8 cellular contexts compared by ENCODE assay signal in genomic region chr17:77995146-77995852, GRCh38. TPM values are rescaled to one million over a fixed set of nuclear protein-coding genes. Genes with fewer than 3 reads are reported as not detected.
DNase-seq lines count a peak whose midpoint lies in the region; ATAC-seq and TF ChIP-seq lines count a peak whose summit lies in the region.

No MANE protein-coding gene starts in this region.

- POLR2A ChIA-PET in WTC11 (lab: Charles Lee) = interaction anchor here (2.9 kb wide), 1 partner anchor 37 kb away, joined by 11 read pairs; the partner anchor contains the start of gene TNRC6C

- H3K36me3 Mint-ChIP-seq in WTC11 = no peaks in the 10 kb centered on the region

- no peak overlapping the region for H3K4me3 Mint-ChIP-seq in WTC11

- CTCF ChIA-PET in WTC11 (lab: Charles Lee) = no interaction called here

- TF ChIP-seq CTCF in WTC11 (IDR thresholded peaks at IDR 0.05) = no peak

- peaks cover 50% of the 10 kb centered on the region for H3K4me1 Mint-ChIP-seq in WTC11

- H3K9me3 Mint-ChIP-seq in WTC11 = no peaks in the 10 kb centered on the region

- ATAC-seq in WTC11 = no peak; the same call in 1 of the 2 replicates
- ATAC-seq in HG02885 (IDR thresholded peaks at IDR 0.05; ENCODE audit: poor library complexity, unreplicated experiment) = no peak

- peak overlapping the region; percentile 55; the same call in 1 of the 2 replicates for H3K27ac Mint-ChIP-seq in WTC11

- no peaks in the 10 kb centered on the region for H3K27me3 Mint-ChIP-seq in WTC11 (ENCODE audit: low read depth)

- DNase-seq in DMS 273 (lab: John Stamatoyannopoulos, UW; ENCODE audit: unreplicated experiment) = peak; percentile 33
- DNase-seq in DMS 273 treated with DMSO at 0.1 percent for 48 hours (lab: John Stamatoyannopoulos, UW) = no peak
- DNase-seq in WTC11 (ENCODE audit: low spot score) = no peak
- peak; percentile 79 for DNase-seq in cardiac septum (ENCODE audit: low spot score)
- DNase-seq in stimulated activated CD4-positive, alpha-beta T cell treated with anti-CD3 and anti-CD28 coated beads, Interleukin-2, amount 100 ng/mL, for 4 hours (ENCODE audit: low read depth) = peak; percentile 7
- no peak for DNase-seq in DMS114 treated with DMSO at 0.1 percent for 48 hours (lab: John Stamatoyannopoulos, UW; ENCODE audit: unreplicated experiment)
- DNase-seq in NCI-H510A treated with DMSO at 0.1 percent for 48 hours (lab: John Stamatoyannopoulos, UW) = no peak

- intact Hi-C loops in cardiac septum (cut with DNase I) = loop anchor here (5.0 kb wide), 1 partner anchor 38 kb away; the partner anchor contains the start of gene TNRC6C

TF ChIP-seq in WTC11, 78 proteins besides CTCF, POLR2A, EP300 and RAD21:
- TF ChIP-seq ZNF232 (CRISPR knock-in tag; IDR thresholded peaks at IDR 0.05) (no peak), ZNF532 (CRISPR knock-in tag; IDR thresholded peaks at IDR 0.05; ENCODE audit: borderline replicate concordance) (no peak), OVOL2 (CRISPR knock-in tag; IDR thresholded peaks at IDR 0.05; ENCODE audit: borderline replicate concordance) (no peak), JAZF1 (CRISPR knock-in tag; IDR thresholded peaks at IDR 0.05) (no peak), SOX15 (CRISPR knock-in tag; IDR thresholded peaks at IDR 0.05) (no peak), FOXJ3 (CRISPR knock-in tag; IDR thresholded peaks at IDR 0.05; ENCODE audit: borderline replicate concordance) (no peak), CREM (CRISPR knock-in tag; IDR thresholded peaks at IDR 0.05) (no peak), PRRX2 (CRISPR knock-in tag; IDR thresholded peaks at IDR 0.05) (no peak), SMAD3 (CRISPR knock-in tag; IDR thresholded peaks at IDR 0.05; ENCODE audit: borderline replicate concordance) (no peak), NR2C2 (CRISPR knock-in tag; IDR thresholded peaks at IDR 0.05) (no peak), MAX (CRISPR knock-in tag; IDR thresholded peaks at IDR 0.05) (no peak), ZNF423 (CRISPR knock-in tag; IDR thresholded peaks at IDR 0.05) (no peak), PREB (CRISPR knock-in tag; IDR thresholded peaks at IDR 0.05; ENCODE audit: borderline replicate concordance) (no peak), ESRRA (CRISPR knock-in tag; IDR thresholded peaks at IDR 0.05; ENCODE audit: borderline replicate concordance) (no peak), CBFB (CRISPR knock-in tag; IDR thresholded peaks at IDR 0.05; ENCODE audit: low read depth) (no peak), ZNF416 (CRISPR knock-in tag; IDR thresholded peaks at IDR 0.05) (no peak), SP1 (CRISPR knock-in tag; conservative IDR thresholded peaks at IDR 0.05) (no peak), ELF4 (CRISPR knock-in tag; IDR thresholded peaks at IDR 0.05; ENCODE audit: low read depth) (no peak)
- TF ChIP-seq, protein P1, sequence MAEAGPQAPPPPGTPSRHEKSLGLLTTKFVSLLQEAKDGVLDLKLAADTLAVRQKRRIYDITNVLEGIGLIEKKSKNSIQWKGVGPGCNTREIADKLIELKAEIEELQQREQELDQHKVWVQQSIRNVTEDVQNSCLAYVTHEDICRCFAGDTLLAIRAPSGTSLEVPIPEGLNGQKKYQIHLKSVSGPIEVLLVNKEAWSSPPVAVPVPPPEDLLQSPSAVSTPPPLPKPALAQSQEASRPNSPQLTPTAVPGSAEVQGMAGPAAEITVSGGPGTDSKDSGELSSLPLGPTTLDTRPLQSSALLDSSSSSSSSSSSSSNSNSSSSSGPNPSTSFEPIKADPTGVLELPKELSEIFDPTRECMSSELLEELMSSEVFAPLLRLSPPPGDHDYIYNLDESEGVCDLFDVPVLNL (CRISPR knock-in tag; IDR thresholded peaks at IDR 0.05; ENCODE audit: borderline replicate concordance, low read depth) = no peak
- TF ChIP-seq, protein P2, sequence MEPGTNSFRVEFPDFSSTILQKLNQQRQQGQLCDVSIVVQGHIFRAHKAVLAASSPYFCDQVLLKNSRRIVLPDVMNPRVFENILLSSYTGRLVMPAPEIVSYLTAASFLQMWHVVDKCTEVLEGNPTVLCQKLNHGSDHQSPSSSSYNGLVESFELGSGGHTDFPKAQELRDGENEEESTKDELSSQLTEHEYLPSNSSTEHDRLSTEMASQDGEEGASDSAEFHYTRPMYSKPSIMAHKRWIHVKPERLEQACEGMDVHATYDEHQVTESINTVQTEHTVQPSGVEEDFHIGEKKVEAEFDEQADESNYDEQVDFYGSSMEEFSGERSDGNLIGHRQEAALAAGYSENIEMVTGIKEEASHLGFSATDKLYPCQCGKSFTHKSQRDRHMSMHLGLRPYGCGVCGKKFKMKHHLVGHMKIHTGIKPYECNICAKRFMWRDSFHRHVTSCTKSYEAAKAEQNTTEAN (CRISPR knock-in tag; IDR thresholded peaks at IDR 0.05) = no peak

RNA-seq across cellular contexts. Expression of gene TNRC6C, which starts 36.8 kb away (rescaled TPM):
- total RNA-seq in WTC11 (2021) (39.9 to 52.3 TPM (median 41.8 TPM) in 3 replicates), cardiac septum (17.8 TPM)

Comparison
In these comparisons a context has a peak if more than half of its experiments do, and no peak if none do; other contexts are left out.
1. DNase-seq: peak in DMS 273 (single experiment), cardiac septum (single experiment) and stimulated activated CD4-positive, alpha-beta T cell treated with anti-CD3 and anti-CD28 coated beads, Interleukin-2, amount 100 ng/mL, for 4 hours (single experiment); none in DMS 273 treated with DMSO at 0.1 percent for 48 hours (single experiment), WTC11 (single experiment), DMS114 treated with DMSO at 0.1 percent for 48 hours (single experiment) and NCI-H510A treated with DMSO at 0.1 percent for 48 hours (single experiment).